In genomic region chr4:141258558-141258957, GRCh38 we compare ENCODE assay signal across 27 cellular contexts.
"Had no signal": no experiment of that assay in that cellular context is flagged by ENCODE, and none has a peak within 500 bp of the region (broad histone marks: within the 10 kb centered on the region; RNA-seq: fewer than 3 reads in every experiment).

No MANE protein-coding gene starts in this region.

- H3K4me3 ChIP-seq: ascending aorta, breast epithelium, PC-9 had no signal

- H3K27ac ChIP-seq: ascending aorta, breast epithelium, PC-9, RWPE1 had no signal

- H3K27me3 ChIP-seq: ascending aorta, breast epithelium had no signal

- H3K4me1 ChIP-seq: ascending aorta, breast epithelium had no signal

- H3K27me3 Mint-ChIP-seq: activated CD4-positive, alpha-beta T cell treated with anti-CD3 and anti-CD28 coated beads for 36 hours had no signal

- H3K36me3 ChIP-seq: ascending aorta, breast epithelium had no signal

- H3K36me3 Mint-ChIP-seq: activated naive CD4-positive, alpha-beta T cell treated with anti-CD3 and anti-CD28 coated beads, Interleukin-2, amount 50 U/mL, for 24 hours; activated naive CD8-positive, alpha-beta T cell treated with anti-CD3 and anti-CD28 coated beads, Interleukin-2, amount 10 ng/mL, durations not matched to agents 7 days and 5 days had no signal

- H3K4me1 Mint-ChIP-seq: activated CD4-positive, alpha-beta T cell treated with anti-CD3 and anti-CD28 coated beads for 36 hours; activated CD4-positive, alpha-beta T cell treated with anti-CD3 and anti-CD28 coated beads, Interleukin-2, amount 10 ng/mL, durations not matched to agents 7 days and 5 days; activated naive CD4-positive, alpha-beta T cell treated with anti-CD3 and anti-CD28 coated beads, Interleukin-2, amount 50 U/mL, for 24 hours; activated naive CD8-positive, alpha-beta T cell treated with anti-CD3 and anti-CD28 coated beads, Interleukin-2, amount 10 ng/mL, durations not matched to agents 7 days and 5 days had no signal

- H3K9me3 ChIP-seq: ascending aorta, breast epithelium had no signal

- DNase-seq: activated CD4-positive, alpha-beta T cell treated with anti-CD3 and anti-CD28 coated beads for 36 hours; activated CD4-positive, alpha-beta T cell treated with anti-CD3 and anti-CD28 coated beads, Interleukin-2, amount 10 ng/mL, durations not matched to agents 7 days and 5 days; activated CD4-positive, alpha-beta T cell treated with anti-CD3 and anti-CD28 coated beads, Interleukin-2, amount 50 U/mL, for 48 hours; activated CD8-positive, alpha-beta T cell treated with anti-CD3 and anti-CD28 coated beads, Interleukin-2, amount 10 ng/mL, durations not matched to agents 7 days and 5 days; activated gamma-delta T cell; activated naive CD4-positive, alpha-beta T cell treated with Interleukin-2 at 50 U/mL for 16 hours; activated naive CD8-positive, alpha-beta T cell treated with anti-CD3 and anti-CD28 coated beads, Interleukin-2, amount 10 ng/mL, durations not matched to agents 7 days and 5 days; activated T-cell treated with anti-CD3 and anti-CD28 coated beads, Interleukin-2, amount 50 U/mL, for 24 hours; amygdala; NCI-H1048; NCI-H1436 treated with DMSO at 0.1 percent for 48 hours; NCI-H1694 treated with DMSO at 0.1 percent for 48 hours; NCI-H2029; NCI-H510A; NCI-H526; NCI-H748 treated with DMSO at 0.1 percent for 48 hours; NK-92 treated with Interleukin-12 subunit alpha and Interleukin-12 subunit beta, amount 100 ng/mL, for 24 hours; PC-9; SIG-M5; T1000 had no signal

- ATAC-seq: activated CD4-positive, alpha-beta T cell treated with anti-CD3 and anti-CD28 coated beads for 36 hours; activated CD4-positive, CD25-positive, alpha-beta regulatory T cell treated with anti-CD3 and anti-CD28 coated beads, Interleukin-2, amount 50 U/mL, for 24 hours; activated CD8-positive, alpha-beta T cell treated with anti-CD3 and anti-CD28 coated beads, Interleukin-2, amount 10 ng/mL, durations not matched to agents 7 days and 5 days; Right ventricle myocardium inferior had no signal

- H3K27ac Mint-ChIP-seq: activated CD4-positive, alpha-beta T cell treated with anti-CD3 and anti-CD28 coated beads for 36 hours; activated CD4-positive, alpha-beta T cell treated with anti-CD3 and anti-CD28 coated beads, Interleukin-2, amount 10 ng/mL, durations not matched to agents 7 days and 5 days; activated CD8-positive, alpha-beta T cell treated with anti-CD3 and anti-CD28 coated beads, Interleukin-2, amount 10 ng/mL, durations not matched to agents 7 days and 5 days; activated naive CD4-positive, alpha-beta T cell treated with anti-CD3 and anti-CD28 coated beads, Interleukin-2, amount 50 U/mL, for 24 hours; activated naive CD8-positive, alpha-beta T cell treated with anti-CD3 and anti-CD28 coated beads, Interleukin-2, amount 10 ng/mL, durations not matched to agents 7 days and 5 days; activated T-cell treated with anti-CD3 and anti-CD28 coated beads, Interleukin-2, amount 50 U/mL, for 24 hours; activated T-helper 2 cell treated with anti-CD3 and anti-CD28 coated beads, Interferon-gamma antibody, Interleukin-2, Interleukin-4, amounts not matched to agents 10 μg/mL and 5 μg/mL and 100 μg/mL, durations not matched to agents 14 hours and 24 hours and 36 hours had no signal

- H3K9me3 Mint-ChIP-seq: activated CD4-positive, alpha-beta T cell treated with anti-CD3 and anti-CD28 coated beads, Interleukin-2, amount 10 ng/mL, durations not matched to agents 7 days and 5 days; activated naive CD4-positive, alpha-beta T cell treated with anti-CD3 and anti-CD28 coated beads, Interleukin-2, amount 50 U/mL, for 24 hours; activated naive CD8-positive, alpha-beta T cell treated with anti-CD3 and anti-CD28 coated beads, Interleukin-2, amount 10 ng/mL, durations not matched to agents 7 days and 5 days; activated T-cell treated with anti-CD3 and anti-CD28 coated beads, Interleukin-2, amount 50 U/mL, for 24 hours; activated T-helper 2 cell treated with anti-CD3 and anti-CD28 coated beads, Interferon-gamma antibody, Interleukin-2, Interleukin-4, amounts not matched to agents 10 μg/mL and 5 μg/mL and 100 μg/mL, durations not matched to agents 14 hours and 24 hours and 36 hours had no signal

- H3K4me2 ChIP-seq: PC-9 had no signal

- H3K4me3 Mint-ChIP-seq: activated CD4-positive, alpha-beta T cell treated with anti-CD3 and anti-CD28 coated beads for 36 hours; activated CD4-positive, alpha-beta T cell treated with anti-CD3 and anti-CD28 coated beads, Interleukin-2, amount 10 ng/mL, durations not matched to agents 7 days and 5 days; activated CD8-positive, alpha-beta T cell treated with anti-CD3 and anti-CD28 coated beads, Interleukin-2, amount 10 ng/mL, durations not matched to agents 7 days and 5 days; activated naive CD4-positive, alpha-beta T cell treated with anti-CD3 and anti-CD28 coated beads, Interleukin-2, amount 50 U/mL, for 24 hours; activated naive CD8-positive, alpha-beta T cell treated with anti-CD3 and anti-CD28 coated beads, Interleukin-2, amount 10 ng/mL, durations not matched to agents 7 days and 5 days; activated T-cell treated with anti-CD3 and anti-CD28 coated beads, Interleukin-2, amount 50 U/mL, for 24 hours had no signal
